In the genomic region with DNA sequence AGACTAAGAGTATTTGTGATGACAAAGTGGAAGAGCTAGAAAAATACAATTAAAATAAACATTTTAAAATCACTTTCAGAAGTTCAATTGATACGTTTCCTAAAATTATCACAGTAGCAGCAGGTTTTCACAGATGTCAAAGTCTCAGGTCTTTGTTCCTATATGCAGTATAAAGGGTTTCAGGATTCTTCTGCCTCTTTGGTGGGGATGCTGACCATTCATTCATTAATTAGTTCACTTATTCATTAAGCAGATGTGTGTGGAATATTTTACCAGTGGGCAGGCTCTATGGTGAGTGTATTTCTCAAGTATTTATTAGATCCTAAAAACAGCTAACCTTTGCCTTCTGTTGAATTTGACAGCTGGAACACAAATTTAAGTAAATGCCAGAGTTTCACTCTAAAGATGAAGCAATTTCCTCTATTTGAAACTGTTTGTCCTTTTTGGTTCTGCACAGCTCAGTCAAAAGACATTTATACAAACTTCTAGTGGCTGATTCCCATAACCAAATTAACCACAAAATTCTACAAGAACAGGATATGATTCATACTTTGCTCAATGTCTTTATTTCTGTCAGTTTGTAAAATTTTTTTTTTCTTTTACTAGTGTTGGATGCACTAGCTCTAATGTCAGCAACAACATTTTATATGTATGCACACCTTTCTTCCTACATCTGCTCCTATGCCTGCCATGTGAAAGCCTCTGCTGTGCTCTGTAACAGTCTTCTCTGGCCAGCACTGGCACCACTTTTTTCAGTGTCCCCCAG, we compare ENCODE assay signal across 10 cellular contexts.
DNase-seq lines count a peak whose midpoint lies in the region; TF ChIP-seq lines count a peak whose summit lies in the region.
"Had no signal": no experiment of that assay in that cellular context is flagged by ENCODE, and none has a peak within 500 bp of the region (broad histone marks: within the 10 kb centered on the region; RNA-seq: fewer than 3 reads in every experiment).

No MANE protein-coding gene starts in this region.

- DNase-seq in MCF 10A (ENCODE audit: unreplicated experiment) (peak; percentile 95), breast epithelium (ENCODE audit: low spot score in 2 of 2) (no peak), SIG-M5 (lab: John Stamatoyannopoulos, UW) (peak; percentile 92), foreskin fibroblast (peak; percentile 89 to 91), prostate gland (ENCODE audit: low spot score) (no peak), mucosa of gallbladder (ENCODE audit: low spot score) (no peak)
- no peak for DNase-seq in activated CD8-positive, alpha-beta memory T cell treated with anti-CD3 and anti-CD28 coated beads, Interleukin-2, amount 50 U/mL, for 48 hours
- DNase-seq: stimulated activated CD4-positive, alpha-beta T cell treated with anti-CD3 and anti-CD28 coated beads, Interleukin-2, amount 100 ng/mL, for 24 hours had no signal

- TF ChIP-seq POLR2A in breast epithelium (IDR thresholded peaks at IDR 0.05) (no peak), prostate gland (IDR thresholded peaks at IDR 0.05) (no peak)

- BruUV-seq in MCF 10A (replicated peaks; lab: Mats Ljungman, UMichigan): TSS peak; percentile 78

- peak overlapping the region; percentile 9 for H3K4me3 Mint-ChIP-seq in MCF 10A (ENCODE audit: unreplicated experiment)

- TF ChIP-seq CTCF in MCF 10A (IDR thresholded peaks at IDR 0.05; ENCODE audit: unreplicated experiment) (no peak), breast epithelium (IDR thresholded peaks at IDR 0.05) (no peak), foreskin fibroblast (IDR thresholded peaks at IDR 0.05; ENCODE audit: low read depth, low read length) (no peak), prostate gland (IDR thresholded peaks at IDR 0.05) (no peak)

- peak overlapping the region; percentile 96 for H3K27ac Mint-ChIP-seq in MCF 10A (ENCODE audit: low read depth, unreplicated experiment)

- WGBS in urinary bladder: 63% methylated on average over 1 of the region's 1 CpG
- WGBS in prostate gland: 75% methylated on average over 1 of the region's 1 CpG

- POLR2A ChIA-PET in MCF 10A (lab: Yijun Ruan, JAX): interaction anchor here (0.6 to 2.0 kb wide), 10 partner anchors 14 to 94 kb away, joined by 3 to 8 read pairs (median 3); no protein-coding TSS in a partner anchor

- intact Hi-C loops in MCF 10A (cut with micrococcal nuclease) (loop anchor here (5.0 kb wide), 1 partner anchor 59 kb away; no protein-coding TSS in a partner anchor), breast epithelium (cut with DNase I; ENCODE audit: low total_unique reads) (no loop called here), prostate gland (cut with DNase I) (no loop called here)

- no peak overlapping the region for H3K4me3 ChIP-seq in breast epithelium
- H3K4me3 ChIP-seq in foreskin fibroblast (ENCODE audit: low read depth in 1 of 2, low read length in 2 of 2): no peak overlapping the region
- no peak overlapping the region for H3K4me3 ChIP-seq in urinary bladder (ENCODE audit: low read depth, low read length)
- H3K4me3 ChIP-seq in prostate gland: no peak overlapping the region
- H3K4me3 ChIP-seq: K562 had no signal

- no peaks in the 10 kb centered on the region for H3K27me3 Mint-ChIP-seq in MCF 10A (ENCODE audit: insufficient read depth, unreplicated experiment)

- no peaks in the 10 kb centered on the region for H3K4me1 ChIP-seq in breast epithelium
- no peaks in the 10 kb centered on the region for H3K4me1 ChIP-seq in urinary bladder (ENCODE audit: insufficient read depth)
- no peaks in the 10 kb centered on the region for H3K4me1 ChIP-seq in prostate gland (replicated peaks)

- H3K9me3 ChIP-seq in breast epithelium: no peaks in the 10 kb centered on the region
- H3K9me3 ChIP-seq in prostate gland: no peaks in the 10 kb centered on the region

- CTCF ChIA-PET in MCF 10A (lab: Yijun Ruan, JAX): interaction anchor here (0.9 to 1.2 kb wide), 2 partner anchors 18 to 327 kb away, joined by 3 to 4 read pairs; no protein-coding TSS in a partner anchor

- peaks cover 5% of the 10 kb centered on the region for H3K36me3 Mint-ChIP-seq in MCF 10A (ENCODE audit: insufficient read depth, unreplicated experiment)

- no peaks in the 10 kb centered on the region for H3K27me3 ChIP-seq in breast epithelium
- H3K27me3 ChIP-seq in prostate gland (replicated peaks; ENCODE audit: insufficient read depth): no peaks in the 10 kb centered on the region

- peaks cover 8% of the 10 kb centered on the region for H3K9me3 Mint-ChIP-seq in MCF 10A (ENCODE audit: unreplicated experiment)

- H3K36me3 ChIP-seq in breast epithelium: no peaks in the 10 kb centered on the region
- H3K36me3 ChIP-seq in urinary bladder (ENCODE audit: insufficient read depth): no peaks in the 10 kb centered on the region
- no peaks in the 10 kb centered on the region for H3K36me3 ChIP-seq in prostate gland

- H3K27ac ChIP-seq in breast epithelium (no peak overlapping the region), urinary bladder (ENCODE audit: low read depth) (peak overlapping the region; percentile 10), prostate gland (no peak overlapping the region)

- peaks cover 51% of the 10 kb centered on the region for H3K4me1 Mint-ChIP-seq in MCF 10A (ENCODE audit: insufficient read depth, unreplicated experiment)

Comparison
In these comparisons a context has a peak if more than half of its experiments do, and no peak if none do; other contexts are left out.
1. DNase-seq: peak in MCF 10A (single experiment), SIG-M5 (single experiment) and foreskin fibroblast (2 of 2); none in breast epithelium (0 of 2), activated CD8-positive, alpha-beta memory T cell treated with anti-CD3 and anti-CD28 coated beads, Interleukin-2, amount 50 U/mL, for 48 hours (single experiment), prostate gland (single experiment) and mucosa of gallbladder (single experiment).